10 cellular contexts compared by ENCODE assay signal in genomic region chr10:79159141-79159619, GRCh38.
DNase-seq lines count a peak whose midpoint lies in the region; ATAC-seq and TF ChIP-seq lines count a peak whose summit lies in the region.
"Had no signal": no experiment of that assay in that cellular context is flagged by ENCODE, and none has a peak within 500 bp of the region (broad histone marks: within the 10 kb centered on the region; RNA-seq: fewer than 3 reads in every experiment).

No MANE protein-coding gene starts in this region.

- peaks cover 5% of the 10 kb centered on the region for H3K4me1 Mint-ChIP-seq in stimulated activated memory B cell treated with anti-CD40 and anti-IgM and Interleukin-4, amounts not matched to agents 10 μg/mL and 1 μg/mL and 100 μg/mL, for 72 hours

- peak; percentile 16 for ATAC-seq in left ventricle myocardium superior
- ATAC-seq in GM21360 (IDR thresholded peaks at IDR 0.05; ENCODE audit: unreplicated experiment): no peak
- ATAC-seq in stimulated activated memory B cell treated with anti-CD40 and anti-IgM and Interleukin-4, amounts not matched to agents 10 μg/mL and 1 μg/mL and 100 μg/mL, for 72 hours: no peak
- no peak for ATAC-seq in HG03095 (IDR thresholded peaks at IDR 0.05; ENCODE audit: unreplicated experiment)
- ATAC-seq: effector memory CD8-positive, alpha-beta T cell had no signal

- H3K9me3 ChIP-seq in adrenal gland (replicated peaks in 1 of 3): no peaks in the 10 kb centered on the region

- no peak for TF ChIP-seq CTCF in adrenal gland (IDR thresholded peaks at IDR 0.05)

- WGBS in adrenal gland, 4 donors: 43 to 50% (median 48%) methylated on average over 4 to 17 of the region's 17 CpGs

- DNase-seq in EL (peak; percentile 89), adrenal gland (peak in 4 of 7 donors; percentile 62 to 80 (median 78)), left ventricle myocardium superior (no peak), retina (peak; percentile 69), DMS 273 treated with DMSO at 0.1 percent for 48 hours (lab: John Stamatoyannopoulos, UW) (no peak)
- DNase-seq: activated CD4-positive, alpha-beta T cell treated with anti-CD3 and anti-CD28 coated beads, Interleukin-2, amount 50 U/mL, for 48 hours; effector memory CD8-positive, alpha-beta T cell had no signal

- TF ChIP-seq POLR2A in adrenal gland (IDR thresholded peaks at IDR 0.05): peak in 1 of 2 donors; percentile 58

- H3K27ac Mint-ChIP-seq in stimulated activated memory B cell treated with anti-CD40 and anti-IgM and Interleukin-4, amounts not matched to agents 10 μg/mL and 1 μg/mL and 100 μg/mL, for 72 hours: no peak overlapping the region
- H3K27ac Mint-ChIP-seq: effector memory CD8-positive, alpha-beta T cell had no signal

- peaks cover 72 to 85% of the 10 kb centered on the region in 2 donors for H3K4me1 ChIP-seq in adrenal gland (replicated peaks in 1 of 2)

- no peaks in the 10 kb centered on the region for H3K9me3 Mint-ChIP-seq in stimulated activated memory B cell treated with anti-CD40 and anti-IgM and Interleukin-4, amounts not matched to agents 10 μg/mL and 1 μg/mL and 100 μg/mL, for 72 hours
- H3K9me3 Mint-ChIP-seq: effector memory CD8-positive, alpha-beta T cell had no signal

- H3K36me3 ChIP-seq in adrenal gland (replicated peaks in 1 of 2): peaks cover 0 to 8% of the 10 kb centered on the region in 2 donors

- peak overlapping the region in 4 of 5 donors; percentile 52 to 96 (median 82) for H3K27ac ChIP-seq in adrenal gland

- no peaks in the 10 kb centered on the region for H3K27me3 ChIP-seq in adrenal gland

- no peak overlapping the region for H3K4me3 Mint-ChIP-seq in stimulated activated memory B cell treated with anti-CD40 and anti-IgM and Interleukin-4, amounts not matched to agents 10 μg/mL and 1 μg/mL and 100 μg/mL, for 72 hours
- H3K4me3 Mint-ChIP-seq: effector memory CD8-positive, alpha-beta T cell had no signal

- peaks cover 9% of the 10 kb centered on the region for H3K27me3 Mint-ChIP-seq in stimulated activated memory B cell treated with anti-CD40 and anti-IgM and Interleukin-4, amounts not matched to agents 10 μg/mL and 1 μg/mL and 100 μg/mL, for 72 hours
- H3K27me3 Mint-ChIP-seq: effector memory CD8-positive, alpha-beta T cell had no signal

- H3K36me3 Mint-ChIP-seq in stimulated activated memory B cell treated with anti-CD40 and anti-IgM and Interleukin-4, amounts not matched to agents 10 μg/mL and 1 μg/mL and 100 μg/mL, for 72 hours: no peaks in the 10 kb centered on the region

- H3K4me3 ChIP-seq in adrenal gland: no peak overlapping the region

- intact Hi-C loops in adrenal gland (cut with DNase I): no loop called here
- intact Hi-C loops in left ventricle myocardium superior (cut with micrococcal nuclease): no loop called here

Comparison
In these comparisons a context has a peak if more than half of its experiments do, and no peak if none do; other contexts are left out.
1. DNase-seq: peak in EL (single experiment), adrenal gland (4 of 7) and retina (single experiment); none in left ventricle myocardium superior (single experiment) and DMS 273 treated with DMSO at 0.1 percent for 48 hours (single experiment).